Comparison of ENCODE assay signal across 1 cellular context in genomic region chr6:3456794-3457709, GRCh38.
TF ChIP-seq lines count a peak whose summit lies in the region.

Gene SLC22A23, minus strand, starts transcription at chr6:3457050. Its CDS starts 491 bp downstream, at chr6:3456559.

TF ChIP-seq in H1, 55 proteins besides CTCF, POLR2A, EP300 and RAD21:
- no peak for TF ChIP-seq SP1 (IDR thresholded peaks at IDR 0.05; ENCODE audit: low read depth, low read length)
- TF ChIP-seq CREB1 (IDR thresholded peaks at IDR 0.05): peak; percentile 28; the same call in 1 of the 2 replicates
- peak; percentile 75 for TF ChIP-seq KDM4A (IDR thresholded peaks at IDR 0.05; ENCODE audit: low read depth, low read length, severe bottlenecking)
- TF ChIP-seq TAF7 (optimal IDR thresholded peaks at IDR 0.05; ENCODE audit: borderline replicate concordance, low read depth, low read length): no peak
- 0 out of 2 replicates have a peak, but pooled peaks have one; percentile 8 for TF ChIP-seq YY1 (IDR thresholded peaks at IDR 0.05; ENCODE audit: low read depth, low read length)
- peak; percentile 50; the same call in 1 of the 2 replicates for TF ChIP-seq RBBP5 (IDR thresholded peaks at IDR 0.05; ENCODE audit: borderline replicate concordance, low read depth, low read length)
- TF ChIP-seq CHD1 (IDR thresholded peaks at IDR 0.05; ENCODE audit: low read depth, low read length): no peak
- 0 out of 2 replicates have a peak, but pooled peaks have one; percentile 11 for TF ChIP-seq MAX (IDR thresholded peaks at IDR 0.05)
- peak; percentile 27 for TF ChIP-seq ASH2L (IDR thresholded peaks at IDR 0.05; ENCODE audit: low read length)
- no peak for TF ChIP-seq USF2 (IDR thresholded peaks at IDR 0.05; ENCODE audit: low read length)
- TF ChIP-seq TEAD4 (IDR thresholded peaks at IDR 0.05; ENCODE audit: low read depth, low read length): no peak
- TF ChIP-seq TAF1 (IDR thresholded peaks at IDR 0.05; ENCODE audit: low read depth, low read length): 0 out of 2 replicates have a peak, but pooled peaks have one; percentile 32
- TF ChIP-seq SIN3A (conservative IDR thresholded peaks at IDR 0.05 in 1 of 2, IDR thresholded peaks at IDR 0.05 in 1 of 2; ENCODE audit: low read depth in 1 of 2, low read length in 2 of 2): peak in 1 of 2 experiments; percentile 11; a peak in 1 of 4 replicates
- TF ChIP-seq PHF8 (conservative IDR thresholded peaks at IDR 0.05; ENCODE audit: low read depth, low read length): 0 out of 2 replicates have a peak, but pooled peaks have one; percentile 25
